1 cellular context compared by ENCODE assay signal in genomic region chr17:38870259-38871165, GRCh38.
TF ChIP-seq lines count a peak whose summit lies in the region.

No MANE protein-coding gene starts in this region.

TF ChIP-seq in HEK293, 187 proteins besides CTCF, POLR2A, EP300 and RAD21 (continued from another document):
- peak; percentile 80 for TF ChIP-seq IKZF3 (tag by site-specific recombination; IDR thresholded peaks at IDR 0.05)
- TF ChIP-seq REST (tag by site-specific recombination; IDR thresholded peaks at IDR 0.05) = peak; percentile 51; the same call in 1 of the 2 replicates
- no peak for TF ChIP-seq ZNF18 (tag by site-specific recombination; IDR thresholded peaks at IDR 0.05)
- peak; percentile 13; the same call in 1 of the 2 replicates for TF ChIP-seq ZXDB (tag by site-specific recombination; IDR thresholded peaks at IDR 0.05)
- TF ChIP-seq ZNF394 (tag by site-specific recombination; IDR thresholded peaks at IDR 0.05; ENCODE audit: borderline replicate concordance) = peak; percentile 54; the same call in 1 of the 2 replicates
- peak; percentile 69 for TF ChIP-seq ZBTB20 (tag by site-specific recombination; IDR thresholded peaks at IDR 0.05)
- TF ChIP-seq ZBTB17 (tag by site-specific recombination; IDR thresholded peaks at IDR 0.05) = peak; percentile 40; the same call in 1 of the 2 replicates
- 0 out of 2 replicates have a peak, but pooled peaks have one; percentile 8 for TF ChIP-seq BCL11B (tag by site-specific recombination; IDR thresholded peaks at IDR 0.05; ENCODE audit: low read depth)
- peak; percentile 95 for TF ChIP-seq ZNF398 (tag by site-specific recombination; IDR thresholded peaks at IDR 0.05)
- TF ChIP-seq ZNF157 (tag by site-specific recombination; IDR thresholded peaks at IDR 0.05) = no peak
- no peak for TF ChIP-seq ZNF132 (tag by site-specific recombination; IDR thresholded peaks at IDR 0.05; ENCODE audit: borderline replicate concordance)
- peak; percentile 56; the same call in 1 of the 2 replicates for TF ChIP-seq ZBTB48 (tag by site-specific recombination; IDR thresholded peaks at IDR 0.05)
TF ChIP-seq in HEK293: peak in this region for 45.
